ENCODE assay signal across 15 cellular contexts in the genomic region with DNA sequence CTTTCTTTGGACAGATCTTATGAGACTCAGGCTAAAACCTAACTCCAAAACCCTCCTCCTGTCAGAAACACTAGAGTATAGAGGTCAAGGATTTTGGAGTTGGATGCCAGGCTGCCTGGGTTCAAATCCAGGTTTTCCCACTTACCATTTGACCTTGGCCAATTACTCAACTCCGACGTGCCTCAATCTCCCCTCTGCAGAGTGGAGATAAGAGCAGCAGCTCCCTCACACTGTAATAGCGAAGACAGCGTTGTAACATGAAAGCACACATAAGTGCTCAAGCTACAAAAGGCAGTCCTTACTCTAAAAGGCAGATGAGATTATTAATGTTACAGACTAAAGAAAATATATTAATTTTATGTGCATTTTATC.
DNase-seq lines count a peak whose midpoint lies in the region; ATAC-seq and TF ChIP-seq lines count a peak whose summit lies in the region.
"Had no signal": no experiment of that assay in that cellular context is flagged by ENCODE, and none has a peak within 500 bp of the region (broad histone marks: within the 10 kb centered on the region; RNA-seq: fewer than 3 reads in every experiment).

No MANE protein-coding gene starts in this region.

- H3K4me3 Mint-ChIP-seq in glutamatergic neuron (ENCODE audit: unreplicated experiment), result no peak overlapping the region
- H3K4me3 Mint-ChIP-seq: CD14-positive monocyte, IgD-negative memory B cell had no signal

- peaks cover 13% of the 10 kb centered on the region for H3K4me1 Mint-ChIP-seq in glutamatergic neuron (ENCODE audit: low read depth, unreplicated experiment)

- H3K27ac ChIP-seq in cardiac muscle cell, result peak overlapping the region; percentile 55
- H3K27ac ChIP-seq in RWPE2 (ENCODE audit: poor library complexity, severe bottlenecking), result peak overlapping the region; percentile 100
- H3K27ac ChIP-seq in epithelial cell of prostate, result peak overlapping the region; percentile 100
- peak overlapping the region; percentile 92 for H3K27ac ChIP-seq in smooth muscle cell (ENCODE audit: low read depth)

- no peak for DNase-seq in cardiac muscle cell (ENCODE audit: low read depth in 1 of 2, low spot score in 1 of 2)
- DNase-seq in cardiac septum (ENCODE audit: low spot score), result no peak
- no peak for DNase-seq in RWPE2 (ENCODE audit: low spot score)
- no peak for DNase-seq in epithelial cell of prostate (ENCODE audit: low read depth, low spot score)
- DNase-seq in smooth muscle cell (lab: John Stamatoyannopoulos, UW; ENCODE audit: unreplicated experiment), result no peak
- DNase-seq in glutamatergic neuron, result no peak
- DNase-seq in NK-92 treated with Interleukin-12 subunit alpha and Interleukin-12 subunit beta, amount 100 ng/mL, for 24 hours (lab: John Stamatoyannopoulos, UW), result no peak
- DNase-seq: Caco-2, HCEC 1CT, NCI-H1048, NCI-H1694 treated with DMSO at 0.1 percent for 48 hours, NCI-H446 had no signal

- H3K27me3 ChIP-seq in cardiac muscle cell (no peaks in the 10 kb centered on the region), RWPE2 (ENCODE audit: insufficient read depth, poor library complexity, severe bottlenecking) (no peaks in the 10 kb centered on the region), smooth muscle cell (ENCODE audit: low read depth) (no peaks in the 10 kb centered on the region)

- no peaks in the 10 kb centered on the region for H3K36me3 Mint-ChIP-seq in glutamatergic neuron (ENCODE audit: unreplicated experiment)
- H3K36me3 Mint-ChIP-seq: CD14-positive monocyte, IgD-negative memory B cell had no signal

- no peak overlapping the region for H3K9ac ChIP-seq in smooth muscle cell (ENCODE audit: low read depth)

- no peak overlapping the region for H3K4me2 ChIP-seq in smooth muscle cell

- H3K4me1 ChIP-seq in cardiac muscle cell (ENCODE audit: low read depth), result peaks cover 27% of the 10 kb centered on the region
- H3K4me1 ChIP-seq in RWPE2 (ENCODE audit: insufficient read depth, poor library complexity, severe bottlenecking), result peaks cover 86% of the 10 kb centered on the region
- H3K4me1 ChIP-seq in smooth muscle cell (ENCODE audit: low read depth), result peaks cover 38% of the 10 kb centered on the region

- peaks cover 30% of the 10 kb centered on the region for H3F3A ChIP-seq in smooth muscle cell (ENCODE audit: low read depth)

- no peak overlapping the region for H3K27ac Mint-ChIP-seq in glutamatergic neuron (ENCODE audit: unreplicated experiment)
- H3K27ac Mint-ChIP-seq: IgD-negative memory B cell had no signal

- intact Hi-C loops in cardiac septum (cut with DNase I), result loop anchor here (10.0 kb wide), 1 partner anchor 210 kb away; no protein-coding TSS in a partner anchor

- peaks cover 99% of the 10 kb centered on the region for H4K20me1 ChIP-seq in smooth muscle cell (ENCODE audit: low read depth)

- H3K9me3 Mint-ChIP-seq in glutamatergic neuron (ENCODE audit: unreplicated experiment), result peaks cover 3% of the 10 kb centered on the region
- H3K9me3 Mint-ChIP-seq: CD14-positive monocyte had no signal

- H3K9me3 ChIP-seq in cardiac muscle cell (ENCODE audit: low read depth) (no peaks in the 10 kb centered on the region), RWPE2 (ENCODE audit: severe bottlenecking) (no peaks in the 10 kb centered on the region), smooth muscle cell (replicated peaks; ENCODE audit: low read depth) (no peaks in the 10 kb centered on the region)
- H3K9me3 ChIP-seq: Caco-2 had no signal

- H3K36me3 ChIP-seq in cardiac muscle cell (no peaks in the 10 kb centered on the region), RWPE2 (ENCODE audit: low read depth) (peaks cover 18% of the 10 kb centered on the region), smooth muscle cell (ENCODE audit: low read depth) (no peaks in the 10 kb centered on the region)

- H3K4me3 ChIP-seq in cardiac muscle cell, result no peak overlapping the region
- no peak overlapping the region for H3K4me3 ChIP-seq in RWPE2 (ENCODE audit: severe bottlenecking)
- H3K4me3 ChIP-seq in smooth muscle cell, result no peak overlapping the region

- no peaks in the 10 kb centered on the region for H3K27me3 Mint-ChIP-seq in glutamatergic neuron (ENCODE audit: unreplicated experiment)
- H3K27me3 Mint-ChIP-seq: IgD-negative memory B cell had no signal

- 37% methylated on average over 4 of the region's 4 CpGs for WGBS in smooth muscle cell (ENCODE audit: low lambda C conversion rate)

- ATAC-seq in RWPE2 (ENCODE audit: low read depth) (no peak), GM21447 (IDR thresholded peaks at IDR 0.05; ENCODE audit: unreplicated experiment) (no peak)

- peaks cover 85% of the 10 kb centered on the region for H3K79me2 ChIP-seq in smooth muscle cell (ENCODE audit: low read depth)

- no peak overlapping the region for H2AFZ ChIP-seq in smooth muscle cell (ENCODE audit: low read depth)

- TF ChIP-seq CTCF in cardiac muscle cell (IDR thresholded peaks at IDR 0.05; ENCODE audit: low read depth, low read length) (no peak), RWPE2 (IDR thresholded peaks at IDR 0.05; ENCODE audit: poor library complexity, severe bottlenecking) (no peak), smooth muscle cell (IDR thresholded peaks at IDR 0.05; ENCODE audit: borderline replicate concordance, insufficient read depth, poor library complexity, severe bottlenecking) (no peak), glutamatergic neuron (IDR thresholded peaks at IDR 0.05; ENCODE audit: partially characterized antibody, unreplicated experiment) (no peak)
